ENCODE assay signal across 8 cellular contexts in genomic region chr9:94139672-94140417, GRCh38. TPM values are rescaled to one million over a fixed set of nuclear protein-coding genes. Genes with fewer than 3 reads are reported as not detected.
DNase-seq lines count a peak whose midpoint lies in the region; ATAC-seq, FAIRE-seq and TF ChIP-seq lines count a peak whose summit lies in the region.

No MANE protein-coding gene starts in this region.

- no peaks in the 10 kb centered on the region for H3K36me3 ChIP-seq in bronchial epithelial cell (ENCODE audit: control insufficient read depth, insufficient read depth, low read length)
- no peaks in the 10 kb centered on the region for H3K36me3 ChIP-seq in tibial artery

- H3K4me3 ChIP-seq in bronchial epithelial cell (ENCODE audit: low read depth, low read length) (no peak overlapping the region), tibial artery (peak overlapping the region; percentile 10 to 40)

- peak overlapping the region; percentile 87 to 89 for H3K27ac ChIP-seq in tibial artery

- TF ChIP-seq POLR2A in GM12891 (IDR thresholded peaks at IDR 0.05; ENCODE audit: low read depth, low read length), result no peak

- FAIRE-seq in bronchial epithelial cell (lab: Jason Lieb, UNC), result no peak
- no peak for FAIRE-seq in GM12891 (lab: Jason Lieb, UNC)

- TF ChIP-seq CTCF in bronchial epithelial cell (IDR thresholded peaks at IDR 0.05; ENCODE audit: insufficient read depth, low read length, severe bottlenecking) (no peak), tibial artery (IDR thresholded peaks at IDR 0.05) (no peak)

- intact Hi-C loops in tibial artery (cut with DNase I; ENCODE audit: low total_unique reads), result loop anchor here (2.0 kb wide), 1 partner anchor 25 kb away; no protein-coding TSS in a partner anchor

- peak; percentile 97 for DNase-seq in LHCN-M2 (ENCODE audit: low read depth)
- DNase-seq in bronchial epithelial cell (ENCODE audit: low read depth), result peak; percentile 90
- peak; percentile 51 for DNase-seq in left lobe of liver (ENCODE audit: low spot score)
- peak; percentile 92 to 96 for DNase-seq in tibial artery
- no peak for DNase-seq in cortex of kidney (lab: John Stamatoyannopoulos, UW)
- DNase-seq in OCI-M2 (lab: John Stamatoyannopoulos, UW; ENCODE audit: unreplicated experiment), result no peak
- DNase-seq in ecto neural progenitor cell (ENCODE audit: low spot score), result no peak
- no peak for DNase-seq in GM12891 (ENCODE audit: insufficient read length, low spot score)

- no peaks in the 10 kb centered on the region for H3K9me3 ChIP-seq in tibial artery

- no peaks in the 10 kb centered on the region for H3K27me3 ChIP-seq in bronchial epithelial cell (ENCODE audit: control insufficient read depth, insufficient read depth, low read length)
- H3K27me3 ChIP-seq in tibial artery, result no peaks in the 10 kb centered on the region

- H3K4me1 ChIP-seq in tibial artery, result peaks cover 0 to 88% (median 52%) of the 10 kb centered on the region in 4 donors

- peak; percentile 47 for ATAC-seq in left lobe of liver

TF ChIP-seq in GM12891, 5 proteins besides CTCF, POLR2A, EP300 and RAD21:
- TF ChIP-seq SPI1 (IDR thresholded peaks at IDR 0.05; ENCODE audit: low read depth, low read length) (no peak), TAF1 (IDR thresholded peaks at IDR 0.05; ENCODE audit: low read depth, low read length) (no peak), POU2F2 (IDR thresholded peaks at IDR 0.05; ENCODE audit: low read depth, low read length) (no peak), POLR2AphosphoS5 (IDR thresholded peaks at IDR 0.05; ENCODE audit: low read depth, low read length) (no peak), PAX5 (IDR thresholded peaks at IDR 0.05; ENCODE audit: insufficient read depth, low read length, severe bottlenecking) (no peak)

RNA-seq across cellular contexts. Expression of gene PTPDC1, which starts 55.6 kb away (rescaled TPM):
- total RNA-seq in LHCN-M2 (2014; rRNA removed) (11.5 and 13.6 TPM in 2 replicates), bronchial epithelial cell (7.9 and 11.1 TPM in 2 replicates), left lobe of liver (1.1 TPM)
- polyA plus RNA-seq in LHCN-M2 (2012), result 2.3 TPM
- polyA plus RNA-seq in GM12891 (2012; ENCODE audit: low read depth, missing spikeins), result 1.3 TPM

Comparison
In these comparisons a context has a peak if more than half of its experiments do, and no peak if none do; other contexts are left out.
1. DNase-seq: peak in LHCN-M2 (single experiment), bronchial epithelial cell (single experiment), left lobe of liver (single experiment) and tibial artery (2 of 2); none in cortex of kidney (single experiment), OCI-M2 (single experiment), ecto neural progenitor cell (single experiment) and GM12891 (single experiment).